ENCODE assay signal across 12 cellular contexts in genomic region chr9:3730527-3730926, GRCh38.
DNase-seq lines count a peak whose midpoint lies in the region; ATAC-seq and TF ChIP-seq lines count a peak whose summit lies in the region.
"Had no signal": no experiment of that assay in that cellular context is flagged by ENCODE, and none has a peak within 500 bp of the region (broad histone marks: within the 10 kb centered on the region; RNA-seq: fewer than 3 reads in every experiment).

No MANE protein-coding gene starts in this region.

- no peaks in the 10 kb centered on the region for H3K36me3 ChIP-seq in WERI-Rb-1
- H3K36me3 ChIP-seq: neutrophil had no signal

- no peaks in the 10 kb centered on the region for H3K27me3 ChIP-seq in WERI-Rb-1 (ENCODE audit: insufficient read depth, low read depth, severe bottlenecking)
- H3K27me3 ChIP-seq: neutrophil had no signal

- TF ChIP-seq CTCF in GM13976 (IDR thresholded peaks at IDR 0.05; ENCODE audit: borderline replicate concordance, control extremely low read depth, extremely low read depth, insufficient read depth, missing control alignments) (no peak), WERI-Rb-1 (IDR thresholded peaks at IDR 0.05; ENCODE audit: low read depth, low read length) (no peak)

- ATAC-seq in GM19351 (IDR thresholded peaks at IDR 0.05; ENCODE audit: unreplicated experiment) (peak; percentile 48), HG02938 (IDR thresholded peaks at IDR 0.05; ENCODE audit: unreplicated experiment) (peak; percentile 40), T-helper 17 cell (no peak), HG03039 (IDR thresholded peaks at IDR 0.05; ENCODE audit: unreplicated experiment) (no peak)

- H3K4me3 Mint-ChIP-seq in T-helper 17 cell: no peak overlapping the region
- H3K4me3 Mint-ChIP-seq: activated naive CD4-positive, alpha-beta T cell treated with anti-CD3 and anti-CD28 coated beads, Interleukin-2, amount 50 U/mL, for 24 hours had no signal

- H3K27ac ChIP-seq in WERI-Rb-1: no peak overlapping the region
- H3K27ac ChIP-seq: neutrophil had no signal

- in situ Hi-C loops in GM13976 (cut with MboI; ENCODE audit: low sequenced_read_pairs, unreplicated experiment): loop anchor here (10.0 to 25.0 kb wide), 2 partner anchors 394 to 607 kb away; no protein-coding TSS in a partner anchor

- no peaks in the 10 kb centered on the region for H3K36me3 Mint-ChIP-seq in T-helper 17 cell (ENCODE audit: low read depth)
- H3K36me3 Mint-ChIP-seq: activated naive CD4-positive, alpha-beta T cell treated with anti-CD3 and anti-CD28 coated beads, Interleukin-2, amount 50 U/mL, for 24 hours; CD4-positive, alpha-beta memory T cell had no signal

- H3K4me1 Mint-ChIP-seq in T-helper 17 cell: peaks cover 9% of the 10 kb centered on the region

- H3K9me3 ChIP-seq in T-helper 17 cell (ENCODE audit: control insufficient read depth, low read length, poor library complexity, severe bottlenecking) (no peaks in the 10 kb centered on the region), WERI-Rb-1 (ENCODE audit: severe bottlenecking) (no peaks in the 10 kb centered on the region)
- H3K9me3 ChIP-seq: neutrophil had no signal

- H3K27ac Mint-ChIP-seq in T-helper 17 cell: peak overlapping the region; percentile 62
- H3K27ac Mint-ChIP-seq: activated naive CD4-positive, alpha-beta T cell treated with anti-CD3 and anti-CD28 coated beads, Interleukin-2, amount 50 U/mL, for 24 hours had no signal

- DNase-seq in GM13976 (ENCODE audit: low spot score) (peak; percentile 28), T-helper 17 cell (no peak), ecto neural progenitor cell (ENCODE audit: low spot score) (no peak), WERI-Rb-1 (no peak)
- DNase-seq: CD4-positive, alpha-beta memory T cell had no signal

- H3K27me3 Mint-ChIP-seq in T-helper 17 cell: no peaks in the 10 kb centered on the region
- H3K27me3 Mint-ChIP-seq: activated naive CD4-positive, alpha-beta T cell treated with anti-CD3 and anti-CD28 coated beads, Interleukin-2, amount 50 U/mL, for 24 hours; CD4-positive, alpha-beta memory T cell had no signal

- no peak overlapping the region for H3K4me3 ChIP-seq in WERI-Rb-1 (ENCODE audit: low read depth, low read length)
- H3K4me3 ChIP-seq: lung, smooth muscle cell had no signal

Comparison
In these comparisons a context has a peak if more than half of its experiments do, and no peak if none do; other contexts are left out.
1. ATAC-seq: peak in GM19351 (single experiment) and HG02938 (single experiment); none in T-helper 17 cell (single experiment) and HG03039 (single experiment).